8 cellular contexts compared by ENCODE assay signal in genomic region chr12:2811791-2812190, GRCh38. TPM values are rescaled to one million over a fixed set of nuclear protein-coding genes. Genes with fewer than 3 reads are reported as not detected.
DNase-seq lines count a peak whose midpoint lies in the region; ATAC-seq, FAIRE-seq and TF ChIP-seq lines count a peak whose summit lies in the region.

No MANE protein-coding gene starts in this region.

- H3K36me3 Mint-ChIP-seq in astrocyte (ENCODE audit: low read depth, unreplicated experiment) (peaks cover 3% of the 10 kb centered on the region), memory B cell (peaks cover 5% of the 10 kb centered on the region), type B pancreatic cell (peaks cover 17% of the 10 kb centered on the region)

- H3K27me3 ChIP-seq in heart left ventricle (no peaks in the 10 kb centered on the region), astrocyte (ENCODE audit: insufficient read depth, low read length) (no peaks in the 10 kb centered on the region)

- H3K4me3 ChIP-seq in heart left ventricle, result peak overlapping the region; percentile 21 to 90 (median 72)
- peak overlapping the region; percentile 97 for H3K4me3 ChIP-seq in astrocyte (ENCODE audit: insufficient read depth, low read depth, low read length)

- peaks cover 30% of the 10 kb centered on the region for H3K79me2 ChIP-seq in astrocyte (ENCODE audit: insufficient read depth, low read length)

- 80 to 86% (median 83%) methylated on average over 5 of the region's 5 CpGs for WGBS in heart left ventricle, 4 donors

- POLR2A ChIA-PET in GM10248 (lab: Yijun Ruan, JAX), result no interaction called here

- no peak for TF ChIP-seq POLR2A in heart left ventricle (IDR thresholded peaks at IDR 0.05)

- H2AFZ ChIP-seq in astrocyte (ENCODE audit: low read depth, low read length), result no peak overlapping the region

- FAIRE-seq in astrocyte (lab: Jason Lieb, UNC), result no peak

- H3K36me3 ChIP-seq in heart left ventricle (peaks cover 0 to 16% (median 3%) of the 10 kb centered on the region in 9 donors), astrocyte (ENCODE audit: insufficient read depth, low read length) (peaks cover 3% of the 10 kb centered on the region)

- H3K4me3 Mint-ChIP-seq in astrocyte (ENCODE audit: unreplicated experiment) (peak overlapping the region; percentile 98), memory B cell (peak overlapping the region; percentile 43), type B pancreatic cell (peak overlapping the region; percentile 100)

- H3K27ac Mint-ChIP-seq in astrocyte (ENCODE audit: unreplicated experiment) (no peak overlapping the region), memory B cell (peak overlapping the region; percentile 98), type B pancreatic cell (peak overlapping the region; percentile 100)

- H3K9me3 Mint-ChIP-seq in astrocyte (ENCODE audit: unreplicated experiment) (no peaks in the 10 kb centered on the region), memory B cell (no peaks in the 10 kb centered on the region), type B pancreatic cell (peaks cover 5% of the 10 kb centered on the region)

- CTCF ChIA-PET in GM10248 (lab: Yijun Ruan, JAX), result no interaction called here

- H4K20me1 ChIP-seq in astrocyte (ENCODE audit: insufficient read depth, low read length), result peaks cover 3% of the 10 kb centered on the region

- H3K4me2 ChIP-seq in astrocyte (ENCODE audit: low read length), result peak overlapping the region; percentile 93

- peaks cover 0 to 23% (median 17%) of the 10 kb centered on the region in 12 donors for H3K4me1 ChIP-seq in heart left ventricle
- H3K4me1 ChIP-seq in astrocyte (ENCODE audit: insufficient read depth, low read length), result peaks cover 6% of the 10 kb centered on the region

- H3K4me1 Mint-ChIP-seq in astrocyte (ENCODE audit: low read depth, unreplicated experiment), result peaks cover 4% of the 10 kb centered on the region
- H3K4me1 Mint-ChIP-seq in memory B cell, result peaks cover 11% of the 10 kb centered on the region
- H3K4me1 Mint-ChIP-seq in type B pancreatic cell (ENCODE audit: unreplicated experiment), result peaks cover 4% of the 10 kb centered on the region

- H3K27me3 Mint-ChIP-seq in astrocyte (ENCODE audit: low read depth, unreplicated experiment) (no peaks in the 10 kb centered on the region), memory B cell (no peaks in the 10 kb centered on the region), type B pancreatic cell (peaks cover 3% of the 10 kb centered on the region)

- intact Hi-C loops in heart left ventricle (cut with DNase I), result loop anchor here in 3 of 10 donors (2.0 kb wide), 2 partner anchors 15 to 17 kb away; partner anchors contain the start of gene FKBP4 (in 2 of the 3)
- intact Hi-C loops in left cardiac atrium (cut with DNase I), result no loop called here

- H3K9ac ChIP-seq in astrocyte (ENCODE audit: low read length), result peak overlapping the region; percentile 91

- DNase-seq in heart left ventricle (no peak), left cardiac atrium (no peak), astrocyte (ENCODE audit: low read depth) (no peak), memory B cell (ENCODE audit: low spot score in 2 of 2) (no peak), type B pancreatic cell (ENCODE audit: extremely low spot score, unreplicated experiment) (no peak), COR-L47 (lab: John Stamatoyannopoulos, UW) (no peak), GM10248 (ENCODE audit: extremely low spot score) (no peak)

- no peak for ATAC-seq in heart left ventricle
- no peak for ATAC-seq in left cardiac atrium
- ATAC-seq in memory B cell (ENCODE audit: low read depth), result no peak
- no peak for ATAC-seq in GM18868 (IDR thresholded peaks at IDR 0.05; ENCODE audit: unreplicated experiment)

- H3K9me3 ChIP-seq in heart left ventricle (no peaks in the 10 kb centered on the region), astrocyte (ENCODE audit: insufficient read depth, low read depth, low read length) (no peaks in the 10 kb centered on the region)

- TF ChIP-seq CTCF in heart left ventricle (IDR thresholded peaks at IDR 0.05) (no peak), astrocyte (IDR thresholded peaks at IDR 0.05; ENCODE audit: insufficient read depth, low read depth, low read length) (no peak), type B pancreatic cell (conservative IDR thresholded peaks at IDR 0.05) (no peak), GM10248 (IDR thresholded peaks at IDR 0.05; ENCODE audit: control extremely low read depth, extremely low read depth, low read depth, missing control alignments) (no peak)

- H3K27ac ChIP-seq in heart left ventricle, result peak overlapping the region; percentile 20 to 98 (median 94)
- no peak overlapping the region for H3K27ac ChIP-seq in astrocyte (ENCODE audit: low read depth, low read length)

RNA-seq across cellular contexts. Expression of gene ITFG2, which starts 0.7 kb away (rescaled TPM):
- total RNA-seq in heart left ventricle, result 10 to 100 TPM in 6 of 9 donors, 1 to 10 TPM in 3; 7.6 to 21.7 (median 12.1) TPM
- 10 to 100 TPM; 10.2 to 15.6 TPM for polyA plus RNA-seq in heart left ventricle
- 10 to 100 TPM; 16.4 TPM for total RNA-seq in left cardiac atrium
- 20.1 and 20.2 TPM in 2 replicates for total RNA-seq in astrocyte
- 41.8 and 85.8 TPM in 2 replicates for total RNA-seq in type B pancreatic cell (ENCODE audit: low replicate concordance)

RNA-seq across cellular contexts. Expression of gene FKBP4, which starts 17.0 kb away (rescaled TPM):
- total RNA-seq in heart left ventricle (10 to 100 TPM; 25.8 to 76.2 (median 44.0) TPM), left cardiac atrium (10 to 100 TPM; 38.5 to 61.4 TPM), astrocyte (63.2 and 68.7 TPM in 2 replicates), type B pancreatic cell (ENCODE audit: low replicate concordance) (127 and 283 TPM in 2 replicates)
- polyA plus RNA-seq in heart left ventricle, result 10 to 100 TPM; 25.4 to 84.9 TPM

RNA-seq across cellular contexts. Expression of gene NRIP2, which starts 23.0 kb away (rescaled TPM):
- total RNA-seq in heart left ventricle (1 to 10 TPM; 1.9 to 3.1 (median 2.1) TPM), left cardiac atrium (1 to 10 TPM; 1.8 to 2.8 TPM), astrocyte (not detected in 2 replicates), type B pancreatic cell (ENCODE audit: low replicate concordance) (1.2 TPM in 1 of 2 replicates, not detected in the other)
- polyA plus RNA-seq in heart left ventricle, result 1 to 10 TPM; 1.9 to 2.1 TPM

RNA-seq across cellular contexts. Expression of gene TEX52, which starts 45.0 kb away (rescaled TPM):
- not detected for total RNA-seq in heart left ventricle
- polyA plus RNA-seq in heart left ventricle, result not detected
- total RNA-seq in left cardiac atrium, result not detected
- not detected in 2 replicates for total RNA-seq in astrocyte
- total RNA-seq in type B pancreatic cell (ENCODE audit: low replicate concordance), result not detected in 2 replicates

Comparison
In these comparisons a context has a peak if more than half of its experiments do, and no peak if none do; other contexts are left out.
1. H3K4me3 Mint-ChIP-seq: peak in every context shown above with its lines; median percentile 100 in type B pancreatic cell; 98 in astrocyte; 43 in memory B cell.